Comparison of ENCODE assay signal across 19 cellular contexts in the genomic region with DNA sequence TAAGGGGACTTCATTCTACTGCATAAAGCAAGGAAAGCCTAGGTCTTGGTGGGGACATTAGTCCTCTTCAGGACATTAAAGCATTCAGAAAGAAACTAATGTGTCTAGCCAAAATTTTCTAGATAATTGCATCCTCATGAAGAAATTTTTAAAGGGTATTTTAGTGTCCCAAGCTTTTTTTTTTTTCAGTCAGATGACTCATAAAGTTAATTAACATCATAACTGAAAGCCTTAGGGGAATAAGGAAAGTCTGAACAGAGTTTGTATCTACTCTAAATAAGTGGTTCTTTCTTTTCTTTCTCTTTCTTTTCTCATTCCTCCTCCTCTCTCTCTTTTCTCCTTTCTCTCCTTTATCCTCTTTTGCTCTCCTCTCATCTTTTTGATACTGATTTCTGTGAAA.
DNase-seq lines count a peak whose midpoint lies in the region; ATAC-seq, FAIRE-seq and TF ChIP-seq lines count a peak whose summit lies in the region.
"Had no signal": no experiment of that assay in that cellular context is flagged by ENCODE, and none has a peak within 500 bp of the region (broad histone marks: within the 10 kb centered on the region; RNA-seq: fewer than 3 reads in every experiment).

No MANE protein-coding gene starts in this region.

- no peak for TF ChIP-seq CTCF in heart left ventricle (IDR thresholded peaks at IDR 0.05)

- H3K4me3 ChIP-seq in heart left ventricle = no peak overlapping the region
- H3K4me3 ChIP-seq: Peyer's patch had no signal

- TF ChIP-seq POLR2A in heart left ventricle (IDR thresholded peaks at IDR 0.05) = no peak

- no peak overlapping the region for H3K4me3 Mint-ChIP-seq in activated T-cell treated with anti-CD3 and anti-CD28 coated beads, Interleukin-2, amount 50 U/mL, for 4 hours
- H3K4me3 Mint-ChIP-seq: CD4-positive, alpha-beta memory T cell; IgD-negative memory B cell had no signal

- intact Hi-C loops in heart left ventricle (cut with DNase I) = no loop called here

- no peaks in the 10 kb centered on the region for H3K9me3 Mint-ChIP-seq in activated T-cell treated with anti-CD3 and anti-CD28 coated beads, Interleukin-2, amount 50 U/mL, for 4 hours
- H3K9me3 Mint-ChIP-seq: CD4-positive, alpha-beta memory T cell; IgD-negative memory B cell had no signal

- peak; percentile 37 for FAIRE-seq in G401.6 (lab: Jason Lieb, UNC)
- FAIRE-seq: A204.1 had no signal

- no peaks in the 10 kb centered on the region for H3K4me1 ChIP-seq in heart left ventricle
- H3K4me1 ChIP-seq: BE2C, Peyer's patch had no signal

- ATAC-seq in SK-N-SH treated with all-trans-retinoic acid at 6 μM for 48 hours = peak; percentile 73
- no peak for ATAC-seq in heart left ventricle
- ATAC-seq in GM21360 (IDR thresholded peaks at IDR 0.05; ENCODE audit: unreplicated experiment) = no peak
- no peak for ATAC-seq in activated T-cell treated with anti-CD3 and anti-CD28 coated beads, Interleukin-2, amount 50 U/mL, for 4 hours
- ATAC-seq: HCT116 had no signal

- no peaks in the 10 kb centered on the region for H3K27me3 ChIP-seq in heart left ventricle
- H3K27me3 ChIP-seq: BE2C, Peyer's patch had no signal

- no peaks in the 10 kb centered on the region for H3K4me1 Mint-ChIP-seq in activated T-cell treated with anti-CD3 and anti-CD28 coated beads, Interleukin-2, amount 50 U/mL, for 4 hours (ENCODE audit: low read depth)
- H3K4me1 Mint-ChIP-seq: CD4-positive, alpha-beta memory T cell; IgD-negative memory B cell had no signal

- no peaks in the 10 kb centered on the region for H3K36me3 ChIP-seq in heart left ventricle
- H3K36me3 ChIP-seq: BE2C, Peyer's patch had no signal

- DNase-seq in AG08395 (ENCODE audit: low spot score) = peak; percentile 25
- peak; percentile 72 for DNase-seq in fibroblast of peridontal ligament (ENCODE audit: extremely low read depth)
- no peak for DNase-seq in heart left ventricle
- DNase-seq in activated CD4-positive, alpha-beta T cell treated with anti-CD3 and anti-CD28 coated beads for 1 hour = no peak
- no peak for DNase-seq in activated T-cell treated with anti-CD3 and anti-CD28 coated beads, Interleukin-2, amount 50 U/mL, for 4 hours
- DNase-seq: BE2C; CD4-positive, alpha-beta memory T cell; DND-41; NCI-H1436 treated with DMSO at 0.1 percent for 48 hours; NCI-H2081; NCI-H510A treated with DMSO at 0.1 percent for 48 hours; Peyer's patch; SHP77 treated with DMSO at 0.1 percent for 48 hours had no signal

- no peak overlapping the region for H3K27ac ChIP-seq in heart left ventricle
- H3K27ac ChIP-seq: Peyer's patch had no signal

- H3K9me3 ChIP-seq in heart left ventricle = no peaks in the 10 kb centered on the region
- H3K9me3 ChIP-seq: BE2C, Peyer's patch had no signal

- H3K27me3 Mint-ChIP-seq in activated T-cell treated with anti-CD3 and anti-CD28 coated beads, Interleukin-2, amount 50 U/mL, for 4 hours (ENCODE audit: low read depth) = no peaks in the 10 kb centered on the region
- H3K27me3 Mint-ChIP-seq: CD4-positive, alpha-beta memory T cell; IgD-negative memory B cell had no signal

- H3K36me3 Mint-ChIP-seq in activated T-cell treated with anti-CD3 and anti-CD28 coated beads, Interleukin-2, amount 50 U/mL, for 4 hours (ENCODE audit: insufficient read depth) = no peaks in the 10 kb centered on the region
- H3K36me3 Mint-ChIP-seq: CD4-positive, alpha-beta memory T cell; IgD-negative memory B cell had no signal

TF ChIP-seq in SK-N-SH treated with all-trans-retinoic acid at 6 μM for 48 hours, 23 proteins besides CTCF, POLR2A, EP300 and RAD21:
- TF ChIP-seq ISL1 (CRISPR knock-in tag; IDR thresholded peaks at IDR 0.05) (peak; percentile 57; the same call in 1 of the 2 replicates), CSDC2 (CRISPR knock-in tag; IDR thresholded peaks at IDR 0.05) (no peak)
TF ChIP-seq in SK-N-SH treated with all-trans-retinoic acid at 6 μM for 48 hours: peak in this region for 1.

Comparison
In these comparisons a context has a peak if more than half of its experiments do, and no peak if none do; other contexts are left out.
1. DNase-seq: peak in AG08395 (single experiment) and fibroblast of peridontal ligament (single experiment); none in heart left ventricle (0 of 5), activated CD4-positive, alpha-beta T cell treated with anti-CD3 and anti-CD28 coated beads for 1 hour (single experiment) and activated T-cell treated with anti-CD3 and anti-CD28 coated beads, Interleukin-2, amount 50 U/mL, for 4 hours (single experiment).